ENCODE assay signal across 8 cellular contexts in genomic region chr17:39461113-39461910, GRCh38. TPM values are rescaled to one million over a fixed set of nuclear protein-coding genes. Genes with fewer than 3 reads are reported as not detected.
DNase-seq lines count a peak whose midpoint lies in the region; ATAC-seq and TF ChIP-seq lines count a peak whose summit lies in the region.

Gene CDK12, plus strand, starts transcription at chr17:39461486. Its CDS starts 586 bp downstream, at chr17:39462072.

- peak; percentile 92 for DNase-seq in BJ (ENCODE audit: low read depth)
- peak; percentile 100 for DNase-seq in NCI-H748 (lab: John Stamatoyannopoulos, UW; ENCODE audit: unreplicated experiment)
- peak; percentile 93 for DNase-seq in activated CD4-positive, alpha-beta T cell treated with anti-CD3 and anti-CD28 coated beads, Interleukin-2, amount 50 U/mL, for 1 hour
- DNase-seq in dedifferentiated amniotic fluid mesenchymal stem cell (ENCODE audit: extremely low spot score) = peak; percentile 100
- DNase-seq in left kidney (ENCODE audit: low read depth, low spot score) = peak; percentile 100
- peak; percentile 92 to 94 for DNase-seq in stimulated activated CD4-positive, alpha-beta T cell treated with anti-CD3 and anti-CD28 coated beads, Interleukin-2, amount 100 ng/mL, for 24 hours

- peak within 1 kb of the TSS; percentile 81 for H3K4me3 ChIP-seq in BJ (ENCODE audit: low read depth, low read length)

- H3K36me3 ChIP-seq in BJ (ENCODE audit: control insufficient read depth, insufficient read depth, low read length) = no peaks in the 10 kb centered on the region

- ATAC-seq in GM19324 (IDR thresholded peaks at IDR 0.05; ENCODE audit: low FRiP score, unreplicated experiment) = peak; percentile 73
- ATAC-seq in HG03520 (IDR thresholded peaks at IDR 0.05; ENCODE audit: unreplicated experiment) = peak; percentile 62

- POLR2A ChIA-PET in BJ (lab: Charles Lee) = interaction anchor here (0.9 to 1.8 kb wide), 2 partner anchors 10 to 14 kb away, joined by 4 to 18 read pairs; partner anchors contain the start of gene MED1

- CTCF ChIA-PET in BJ (lab: Yijun Ruan, JAX) = interaction anchor here (0.6 to 1.8 kb wide), 5 partner anchors 10 to 217 kb away, joined by 3 to 7 read pairs (median 3); partner anchors contain the start of gene MED1

- H3K27me3 ChIP-seq in BJ (ENCODE audit: control insufficient read depth, insufficient read depth, low read length) = no peaks in the 10 kb centered on the region

- TF ChIP-seq CTCF in BJ (IDR thresholded peaks at IDR 0.05; ENCODE audit: insufficient read depth, low read depth, low read length) = no peak

RNA-seq across cellular contexts. Expression of gene CDK12, which starts in this region (rescaled TPM):
- polyA plus RNA-seq in BJ (2011; rRNA removed) = 16.6 and 19.1 TPM in 2 replicates
- polyA minus RNA-seq in BJ (2011; rRNA and poly(A)+ RNA removed) = 37.7 and 41.9 TPM in 2 replicates

Comparison
In these comparisons a context has a peak if more than half of its experiments do, and no peak if none do; other contexts are left out.
1. Peak in every context shown above with its lines: DNase-seq, ATAC-seq and H3K4me3 ChIP-seq.